ENCODE assay signal across 29 cellular contexts in genomic region chr2:152477347-152478092, GRCh38.
DNase-seq lines count a peak whose midpoint lies in the region; ATAC-seq and TF ChIP-seq lines count a peak whose summit lies in the region.
"Had no signal": no experiment of that assay in that cellular context is flagged by ENCODE, and none has a peak within 500 bp of the region (broad histone marks: within the 10 kb centered on the region; RNA-seq: fewer than 3 reads in every experiment).

No MANE protein-coding gene starts in this region.

- WGBS in right lobe of liver (ENCODE audit: insufficient coverage, low coverage, low lambda C conversion rate, missing lambda C conversion rate), result 54% methylated on average over 6 of the region's 6 CpGs

- TF ChIP-seq CTCF in GM23338 (conservative IDR thresholded peaks at IDR 0.05; ENCODE audit: low read depth in 2 of 2), result no peak
- no peak for TF ChIP-seq CTCF in dorsolateral prefrontal cortex (IDR thresholded peaks at IDR 0.05 in 54 of 56, conservative IDR thresholded peaks at IDR 0.05 in 2 of 56; ENCODE audit: low read depth in 1 of 56, partially characterized antibody in 56 of 56)
- no peak for TF ChIP-seq CTCF in right lobe of liver (IDR thresholded peaks at IDR 0.05)

- H3K27ac Mint-ChIP-seq in GM23338, result no peak overlapping the region
- H3K27ac Mint-ChIP-seq: activated B cell treated with CpG ODN at 0.5 μM for 24 hours; activated CD8-positive, alpha-beta memory T cell treated with anti-CD3 and anti-CD28 coated beads, Interleukin-2, amount 10 ng/mL, durations not matched to agents 7 days and 5 days; activated T-cell treated with anti-CD3 and anti-CD28 coated beads, Interleukin-2, amount 50 U/mL, for 72 hours; nephron progenitor cell had no signal

- H3K36me3 ChIP-seq in GM23338 (ENCODE audit: insufficient read depth) (no peaks in the 10 kb centered on the region), right lobe of liver (no peaks in the 10 kb centered on the region)
- H3K36me3 ChIP-seq: heart right ventricle, ovary, stomach, tibial artery had no signal

- H3K36me3 Mint-ChIP-seq in GM23338 (ENCODE audit: low read depth), result no peaks in the 10 kb centered on the region
- H3K36me3 Mint-ChIP-seq: activated CD8-positive, alpha-beta memory T cell treated with anti-CD3 and anti-CD28 coated beads, Interleukin-2, amount 10 ng/mL, durations not matched to agents 7 days and 5 days had no signal

- no peak overlapping the region for H2AFZ ChIP-seq in GM23338

- ATAC-seq in GM23338, result no peak
- peak; percentile 30 to 62 (median 40) for ATAC-seq in right lobe of liver
- ATAC-seq in HG02973 (IDR thresholded peaks at IDR 0.05; ENCODE audit: unreplicated experiment), result no peak
- ATAC-seq in HG03439 (IDR thresholded peaks at IDR 0.05; ENCODE audit: unreplicated experiment), result no peak
- ATAC-seq: activated CD8-positive, alpha-beta memory T cell treated with anti-CD3 and anti-CD28 coated beads, Interleukin-2, amount 10 ng/mL, durations not matched to agents 7 days and 5 days; activated T-cell treated with anti-CD3 and anti-CD28 coated beads, Interleukin-2, amount 50 U/mL, for 72 hours; body of pancreas; heart right ventricle; mucosa of descending colon; Right ventricle myocardium inferior had no signal

- no peak for TF ChIP-seq POLR2A in right lobe of liver (IDR thresholded peaks at IDR 0.05)

- no peaks in the 10 kb centered on the region for H3K9me2 ChIP-seq in GM23338 (ENCODE audit: insufficient read depth)

- H3K4me3 ChIP-seq in GM23338, result no peak overlapping the region
- no peak overlapping the region for H3K4me3 ChIP-seq in dorsolateral prefrontal cortex
- H3K4me3 ChIP-seq in right lobe of liver, result no peak overlapping the region
- H3K4me3 ChIP-seq: body of pancreas, heart right ventricle, lung, mucosa of descending colon, ovary, stomach, tibial artery had no signal

- no peaks in the 10 kb centered on the region for H3K9me3 Mint-ChIP-seq in GM23338
- H3K9me3 Mint-ChIP-seq: activated B cell treated with CpG ODN at 0.5 μM for 24 hours; activated T-cell treated with anti-CD3 and anti-CD28 coated beads, Interleukin-2, amount 50 U/mL, for 72 hours; H9; nephron progenitor cell had no signal

- peaks cover 2% of the 10 kb centered on the region for H3K27me3 Mint-ChIP-seq in GM23338 (ENCODE audit: insufficient read depth, low read depth, poor library complexity)
- H3K27me3 Mint-ChIP-seq: activated B cell treated with CpG ODN at 0.5 μM for 24 hours had no signal

- H3F3A ChIP-seq in GM23338 (replicated peaks; ENCODE audit: low read depth), result no peaks in the 10 kb centered on the region

- no peaks in the 10 kb centered on the region for H3K9me3 ChIP-seq in right lobe of liver
- H3K9me3 ChIP-seq: body of pancreas, heart right ventricle, mucosa of descending colon, ovary, stomach, tibial artery had no signal

- H3K79me2 ChIP-seq in GM23338 (replicated peaks; ENCODE audit: insufficient read depth), result peaks cover 73% of the 10 kb centered on the region

- peaks cover 18% of the 10 kb centered on the region for H3K4me1 Mint-ChIP-seq in GM23338
- H3K4me1 Mint-ChIP-seq: activated B cell treated with CpG ODN at 0.5 μM for 24 hours; activated CD8-positive, alpha-beta memory T cell treated with anti-CD3 and anti-CD28 coated beads, Interleukin-2, amount 10 ng/mL, durations not matched to agents 7 days and 5 days had no signal

- H3K27ac ChIP-seq in GM23338 (ENCODE audit: low read depth) (0 out of 2 replicates have a peak overlapping the region, but pooled peaks have one; percentile 2), dorsolateral prefrontal cortex (peak overlapping the region in 52 of 59 donors; percentile 3 to 100 (median 63)), right lobe of liver (no peak overlapping the region)
- H3K27ac ChIP-seq: body of pancreas, heart right ventricle, ovary, stomach, tibial artery had no signal

- no peaks in the 10 kb centered on the region for H3K27me3 ChIP-seq in GM23338 (ENCODE audit: insufficient read depth)
- no peaks in the 10 kb centered on the region for H3K27me3 ChIP-seq in dorsolateral prefrontal cortex
- no peaks in the 10 kb centered on the region for H3K27me3 ChIP-seq in right lobe of liver
- H3K27me3 ChIP-seq: body of pancreas, heart right ventricle, ovary, stomach, tibial artery had no signal

- peaks cover 5% of the 10 kb centered on the region; the same call in 1 of the 2 replicates for H4K20me1 ChIP-seq in GM23338 (replicated peaks; ENCODE audit: insufficient read depth)

- no peak overlapping the region for H3K4me3 Mint-ChIP-seq in GM23338
- H3K4me3 Mint-ChIP-seq: activated B cell treated with CpG ODN at 0.5 μM for 24 hours; activated CD8-positive, alpha-beta memory T cell treated with anti-CD3 and anti-CD28 coated beads, Interleukin-2, amount 10 ng/mL, durations not matched to agents 7 days and 5 days; activated T-cell treated with anti-CD3 and anti-CD28 coated beads, Interleukin-2, amount 50 U/mL, for 72 hours; H9; nephron progenitor cell had no signal

- DNase-seq in GM23338 (ENCODE audit: low spot score) (no peak), MV-4-11 (lab: John Stamatoyannopoulos, UW) (peak; percentile 50), dorsolateral prefrontal cortex (no peak), right lobe of liver (no peak), NCI-H2081 treated with DMSO at 0.1 percent for 48 hours (lab: John Stamatoyannopoulos, UW) (no peak)
- DNase-seq: activated B cell treated with CpG ODN at 0.5 μM for 24 hours; activated CD8-positive, alpha-beta memory T cell treated with anti-CD3 and anti-CD28 coated beads, Interleukin-2, amount 10 ng/mL, durations not matched to agents 7 days and 5 days; activated naive CD4-positive, alpha-beta T cell treated with Interleukin-2 at 50 U/mL for 16 hours; activated T-cell treated with anti-CD3 and anti-CD28 coated beads, Interleukin-2, amount 50 U/mL, for 72 hours; body of pancreas; H9; heart right ventricle; Karpas-422; mucosa of descending colon; NCI-H1092 treated with DMSO at 0.1 percent for 48 hours; NCI-H1930; NCI-H226; NCI-H69; nephron progenitor cell; ovary; small intestine; stimulated activated CD4-positive, alpha-beta T cell treated with anti-CD3 and anti-CD28 coated beads, Interleukin-2, amount 100 ng/mL, for 24 hours; stomach; T-helper 9 cell; tibial artery had no signal

- H3K4me1 ChIP-seq in GM23338 (ENCODE audit: insufficient read depth), result peaks cover 16% of the 10 kb centered on the region
- H3K4me1 ChIP-seq in right lobe of liver, result peaks cover 0 to 16% (median 5%) of the 10 kb centered on the region in 4 donors

- intact Hi-C loops in dorsolateral prefrontal cortex (cut with DNase I) (no loop called here), right lobe of liver (cut with DNase I) (no loop called here)

- no peak overlapping the region for H3K4me2 ChIP-seq in GM23338

TF ChIP-seq in GM23338, 12 proteins besides CTCF, POLR2A, EP300 and RAD21 (continues in another document):
- TF ChIP-seq CREB1 (CRISPR knock-in tag; IDR thresholded peaks at IDR 0.05; ENCODE audit: low read depth), result no peak
- no peak for TF ChIP-seq EZH2phosphoT487 (IDR thresholded peaks at IDR 0.05; ENCODE audit: unreplicated experiment)
- TF ChIP-seq NANOG (IDR thresholded peaks at IDR 0.05; ENCODE audit: borderline replicate concordance), result no peak
- no peak for TF ChIP-seq ZNF331 (CRISPR knock-in tag; IDR thresholded peaks at IDR 0.05; ENCODE audit: low read depth)
- TF ChIP-seq JUNB (IDR thresholded peaks at IDR 0.05; ENCODE audit: unreplicated experiment), result no peak
- TF ChIP-seq, protein P1, sequence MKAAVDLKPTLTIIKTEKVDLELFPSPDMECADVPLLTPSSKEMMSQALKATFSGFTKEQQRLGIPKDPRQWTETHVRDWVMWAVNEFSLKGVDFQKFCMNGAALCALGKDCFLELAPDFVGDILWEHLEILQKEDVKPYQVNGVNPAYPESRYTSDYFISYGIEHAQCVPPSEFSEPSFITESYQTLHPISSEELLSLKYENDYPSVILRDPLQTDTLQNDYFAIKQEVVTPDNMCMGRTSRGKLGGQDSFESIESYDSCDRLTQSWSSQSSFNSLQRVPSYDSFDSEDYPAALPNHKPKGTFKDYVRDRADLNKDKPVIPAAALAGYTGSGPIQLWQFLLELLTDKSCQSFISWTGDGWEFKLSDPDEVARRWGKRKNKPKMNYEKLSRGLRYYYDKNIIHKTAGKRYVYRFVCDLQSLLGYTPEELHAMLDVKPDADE (IDR thresholded peaks at IDR 0.05), result no peak
- TF ChIP-seq, protein P2, sequence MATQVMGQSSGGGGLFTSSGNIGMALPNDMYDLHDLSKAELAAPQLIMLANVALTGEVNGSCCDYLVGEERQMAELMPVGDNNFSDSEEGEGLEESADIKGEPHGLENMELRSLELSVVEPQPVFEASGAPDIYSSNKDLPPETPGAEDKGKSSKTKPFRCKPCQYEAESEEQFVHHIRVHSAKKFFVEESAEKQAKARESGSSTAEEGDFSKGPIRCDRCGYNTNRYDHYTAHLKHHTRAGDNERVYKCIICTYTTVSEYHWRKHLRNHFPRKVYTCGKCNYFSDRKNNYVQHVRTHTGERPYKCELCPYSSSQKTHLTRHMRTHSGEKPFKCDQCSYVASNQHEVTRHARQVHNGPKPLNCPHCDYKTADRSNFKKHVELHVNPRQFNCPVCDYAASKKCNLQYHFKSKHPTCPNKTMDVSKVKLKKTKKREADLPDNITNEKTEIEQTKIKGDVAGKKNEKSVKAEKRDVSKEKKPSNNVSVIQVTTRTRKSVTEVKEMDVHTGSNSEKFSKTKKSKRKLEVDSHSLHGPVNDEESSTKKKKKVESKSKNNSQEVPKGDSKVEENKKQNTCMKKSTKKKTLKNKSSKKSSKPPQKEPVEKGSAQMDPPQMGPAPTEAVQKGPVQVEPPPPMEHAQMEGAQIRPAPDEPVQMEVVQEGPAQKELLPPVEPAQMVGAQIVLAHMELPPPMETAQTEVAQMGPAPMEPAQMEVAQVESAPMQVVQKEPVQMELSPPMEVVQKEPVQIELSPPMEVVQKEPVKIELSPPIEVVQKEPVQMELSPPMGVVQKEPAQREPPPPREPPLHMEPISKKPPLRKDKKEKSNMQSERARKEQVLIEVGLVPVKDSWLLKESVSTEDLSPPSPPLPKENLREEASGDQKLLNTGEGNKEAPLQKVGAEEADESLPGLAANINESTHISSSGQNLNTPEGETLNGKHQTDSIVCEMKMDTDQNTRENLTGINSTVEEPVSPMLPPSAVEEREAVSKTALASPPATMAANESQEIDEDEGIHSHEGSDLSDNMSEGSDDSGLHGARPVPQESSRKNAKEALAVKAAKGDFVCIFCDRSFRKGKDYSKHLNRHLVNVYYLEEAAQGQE (IDR thresholded peaks at IDR 0.05; ENCODE audit: unreplicated experiment), result no peak
- TF ChIP-seq EZH2 (IDR thresholded peaks at IDR 0.05; ENCODE audit: low read depth, unreplicated experiment), result no peak

Comparison
In these comparisons a context has a peak if more than half of its experiments do, and no peak if none do; other contexts are left out.
1. ATAC-seq: peak in right lobe of liver (4 of 4); none in GM23338 (single experiment), HG02973 (single experiment) and HG03439 (single experiment).
2. H3K27ac ChIP-seq: peak in GM23338 (single experiment) and dorsolateral prefrontal cortex (52 of 59); none in right lobe of liver (0 of 3).